In the genomic region with DNA sequence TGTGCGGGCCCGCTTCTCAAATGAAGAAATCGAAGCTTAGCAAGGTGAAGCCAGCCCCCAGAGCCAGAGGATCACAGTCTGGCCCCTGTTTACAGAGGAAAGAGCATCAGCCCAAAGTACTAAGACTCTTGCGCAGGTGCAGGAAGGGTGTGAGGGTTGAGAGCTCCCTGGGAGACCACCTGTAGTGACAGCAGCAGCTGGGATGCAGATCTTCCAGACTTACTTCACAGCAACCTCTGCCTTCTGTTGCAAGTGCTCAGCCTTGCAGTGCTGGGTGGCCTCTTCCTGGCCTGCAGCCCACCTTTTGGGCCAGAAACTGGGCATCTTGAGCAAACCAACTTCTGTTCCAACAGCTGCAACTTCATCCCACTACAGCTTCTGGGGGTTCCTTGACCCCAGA, we compare ENCODE assay signal across 14 cellular contexts. TPM values are rescaled to one million over a fixed set of nuclear protein-coding genes. Genes with fewer than 3 reads are reported as not detected.
DNase-seq lines count a peak whose midpoint lies in the region; ATAC-seq, FAIRE-seq and TF ChIP-seq lines count a peak whose summit lies in the region.
"Had no signal": no experiment of that assay in that cellular context is flagged by ENCODE, and none has a peak within 500 bp of the region (broad histone marks: within the 10 kb centered on the region; RNA-seq: fewer than 3 reads in every experiment).

No MANE protein-coding gene starts in this region.

- H2BK12ac ChIP-seq in H1 (ENCODE audit: low read depth, low read length), result no peak overlapping the region

- H3K9me3 Mint-ChIP-seq in activated T-cell treated with anti-CD3 and anti-CD28 coated beads, Interleukin-2, amount 50 U/mL, for 4 hours, result no peaks in the 10 kb centered on the region

- H3K79me2 ChIP-seq in H1 (ENCODE audit: control insufficient read depth in 1 of 2, insufficient read depth in 2 of 2, low read length in 2 of 2), result no peaks in the 10 kb centered on the region

- ATAC-seq in activated T-cell treated with anti-CD3 and anti-CD28 coated beads, Interleukin-2, amount 50 U/mL, for 4 hours, result no peak

- no peaks in the 10 kb centered on the region for H3K36me3 ChIP-seq in H1 (ENCODE audit: control insufficient read depth in 2 of 4, insufficient read depth in 4 of 4, low read length in 3 of 4)
- H3K36me3 ChIP-seq: heart left ventricle had no signal

- no peak overlapping the region; the same call in 1 of the 2 replicates for H4K8ac ChIP-seq in H1 (ENCODE audit: extremely low read depth, insufficient read depth, low read length)

- H2AK5ac ChIP-seq in H1 (ENCODE audit: low read depth, low read length), result no peak overlapping the region

- DNase-seq in activated T-cell treated with anti-CD3 and anti-CD28 coated beads, Interleukin-2, amount 50 U/mL, for 4 hours, result no peak
- DNase-seq in activated T-cell treated with anti-CD3 and anti-CD28 coated beads for 4 hours (no peak), NCI-H69 (lab: John Stamatoyannopoulos, UW) (peak; percentile 0), H1 (ENCODE audit: low read depth in 1 of 2, low spot score in 2 of 2) (no peak), retina (peak; percentile 9), NCI-H2029 (lab: John Stamatoyannopoulos, UW) (no peak), OCI-M1 (lab: John Stamatoyannopoulos, UW) (no peak), SHP77 treated with DMSO at 0.1 percent for 48 hours (lab: John Stamatoyannopoulos, UW) (no peak)
- DNase-seq: EL; KG1; NCI-H1694 treated with DMSO at 0.1 percent for 48 hours; stimulated activated CD4-positive, alpha-beta T cell treated with anti-CD3 and anti-CD28 coated beads, Interleukin-1b, Interleukin-23, amount 100 ng/mL, for 48 hours had no signal

- no peak overlapping the region for H4K91ac ChIP-seq in H1 (replicated peaks; ENCODE audit: insufficient read length, low read length)

- no peaks in the 10 kb centered on the region for H3K9me3 ChIP-seq in H1 (ENCODE audit: insufficient read depth in 2 of 2, low read depth in 1 of 2, low read length in 1 of 2)
- H3K9me3 ChIP-seq: heart left ventricle had no signal

- no peak for TF ChIP-seq CTCF in H1 (IDR thresholded peaks at IDR 0.05; ENCODE audit: control extremely low read depth in 1 of 3, insufficient read depth in 1 of 3, low read depth in 1 of 3, low read length in 3 of 3)

- H3K23ac ChIP-seq in H1 (ENCODE audit: insufficient read length), result no peak overlapping the region

- peaks cover 0 to 34% (median 27%) of the 10 kb centered on the region in 4 experiments; a peak in 6 of 7 replicates for H3K27me3 ChIP-seq in H1 (replicated peaks in 1 of 4; ENCODE audit: control insufficient read depth in 3 of 4, extremely low read depth in 1 of 4, insufficient read depth in 3 of 4, low read length in 3 of 4)

- peaks cover 6% of the 10 kb centered on the region for H3K4me1 Mint-ChIP-seq in activated T-cell treated with anti-CD3 and anti-CD28 coated beads, Interleukin-2, amount 50 U/mL, for 4 hours (ENCODE audit: low read depth)

- no peak overlapping the region for H2AFZ ChIP-seq in H1 (ENCODE audit: low read length)

- no peak overlapping the region for H3K9ac ChIP-seq in H1 (replicated peaks in 1 of 4; ENCODE audit: extremely low read depth in 1 of 4, low read depth in 3 of 4, low read length in 3 of 4)

- POLR2A ChIA-PET in H1 (lab: Charles Lee; ENCODE audit: partially characterized antibody), result interaction anchor here (1.1 to 2.0 kb wide), 4 partner anchors 8 to 85 kb away, joined by 3 to 7 read pairs (median 5); no protein-coding TSS in a partner anchor

- H3K27me3 Mint-ChIP-seq in activated T-cell treated with anti-CD3 and anti-CD28 coated beads, Interleukin-2, amount 50 U/mL, for 4 hours (ENCODE audit: low read depth), result peaks cover 47% of the 10 kb centered on the region

- H2BK5ac ChIP-seq in H1 (ENCODE audit: low read depth, low read length), result no peak overlapping the region

- 79% methylated on average over 4 of the region's 4 CpGs; no CpG with 5 or more reads in 1 of the 2 experiments for WGBS in H1 (ENCODE audit: extremely low coverage in 1 of 2, insufficient coverage in 1 of 2, insufficient read length in 1 of 2, insufficient replicate concordance in 2 of 2, low coverage in 1 of 2, low lambda C conversion rate in 2 of 2, missing lambda C conversion rate in 1 of 2), 2 experiments

- peaks cover 4 to 7% (median 5%) of the 10 kb centered on the region in 4 experiments; a peak in 5 of 7 replicates for H3K4me1 ChIP-seq in H1 (replicated peaks in 1 of 4; ENCODE audit: control insufficient read depth in 3 of 4, insufficient read depth in 4 of 4, low read length in 3 of 4)

- no peak overlapping the region for H3K4ac ChIP-seq in H1 (replicated peaks; ENCODE audit: insufficient read length, low read depth, low read length)

- no peak overlapping the region for H4K5ac ChIP-seq in H1 (ENCODE audit: insufficient read length, low read depth, low read length)

- TF ChIP-seq POLR2A in H1 (IDR thresholded peaks at IDR 0.05; ENCODE audit: control extremely low read depth in 1 of 2, low read depth in 2 of 2, low read length in 2 of 2), result no peak

- TF ChIP-seq RAD21 in H1 (IDR thresholded peaks at IDR 0.05 in 1 of 2, conservative IDR thresholded peaks at IDR 0.05 in 1 of 2; ENCODE audit: low read depth in 2 of 2, low read length in 2 of 2), result no peak

- CTCF ChIA-PET in H1 (lab: Charles Lee; ENCODE audit: partially characterized antibody), result interaction anchor here (0.8 to 2.9 kb wide), 7 partner anchors 14 to 92 kb away, joined by 3 to 14 read pairs (median 3); no protein-coding TSS in a partner anchor

- H4K20me1 ChIP-seq in H1 (replicated peaks in 1 of 2; ENCODE audit: control insufficient read depth in 1 of 2, insufficient read depth in 2 of 2, low read length in 2 of 2), result peaks cover 0 to 4% of the 10 kb centered on the region in 2 experiments

- H2BK120ac ChIP-seq in H1 (replicated peaks; ENCODE audit: low read depth, low read length), result no peak overlapping the region

- H3K4me2 ChIP-seq in H1 (ENCODE audit: insufficient read depth in 1 of 2, low read depth in 2 of 2, low read length in 2 of 2), result peak overlapping the region; percentile 85 to 97; a peak in 2 of 4 replicates

- H3K79me1 ChIP-seq in H1 (ENCODE audit: low read depth, low read length), result no peaks in the 10 kb centered on the region

- no peaks in the 10 kb centered on the region for H3K36me3 Mint-ChIP-seq in activated T-cell treated with anti-CD3 and anti-CD28 coated beads, Interleukin-2, amount 50 U/mL, for 4 hours (ENCODE audit: insufficient read depth)

- no peak overlapping the region for H3K56ac ChIP-seq in H1 (replicated peaks; ENCODE audit: insufficient read length, low read depth, low read length)

- no peak overlapping the region for H3K18ac ChIP-seq in H1 (ENCODE audit: extremely low read depth, low read length)

- no peak for TF ChIP-seq EP300 in H1 (IDR thresholded peaks at IDR 0.05; ENCODE audit: borderline replicate concordance in 1 of 2, low read depth in 2 of 2, low read length in 2 of 2)

- peak overlapping the region; percentile 22 for H3K4me3 Mint-ChIP-seq in activated T-cell treated with anti-CD3 and anti-CD28 coated beads, Interleukin-2, amount 50 U/mL, for 4 hours

- H3K14ac ChIP-seq in H1 (ENCODE audit: insufficient read length), result no peak overlapping the region

- no peak overlapping the region for H3K27ac ChIP-seq in H1 (ENCODE audit: low read depth, low read length)

- peak overlapping the region in 1 of 4 experiments; percentile 96; a peak in 1 of 8 replicates for H3K4me3 ChIP-seq in H1 (ENCODE audit: extremely low read depth in 1 of 4, insufficient read depth in 2 of 4, low read depth in 3 of 4, low read length in 4 of 4)

- FAIRE-seq in H1 (lab: Jason Lieb, UNC), result no peak

- H2BK15ac ChIP-seq in H1 (ENCODE audit: low read length), result no peak overlapping the region

- no peak overlapping the region for H2BK20ac ChIP-seq in H1 (ENCODE audit: low read length)

- H3K23me2 ChIP-seq in H1 (ENCODE audit: low read depth, low read length), result peaks cover 9% of the 10 kb centered on the region

TF ChIP-seq in H1, 55 proteins besides CTCF, POLR2A, EP300 and RAD21 (continues in another document):
- TF ChIP-seq KDM4A (IDR thresholded peaks at IDR 0.05; ENCODE audit: low read depth, low read length, severe bottlenecking) (no peak), CEBPB (IDR thresholded peaks at IDR 0.05; ENCODE audit: low read depth, low read length) (no peak), ATF2 (IDR thresholded peaks at IDR 0.05; ENCODE audit: low read length) (no peak), SIN3A (conservative IDR thresholded peaks at IDR 0.05 in 1 of 2, IDR thresholded peaks at IDR 0.05 in 1 of 2; ENCODE audit: low read depth in 1 of 2, low read length in 2 of 2) (no peak), BRCA1 (IDR thresholded peaks at IDR 0.05; ENCODE audit: low read depth, low read length) (no peak), POLR2AphosphoS5 (IDR thresholded peaks at IDR 0.05; ENCODE audit: low read depth, low read length) (no peak), YY1 (IDR thresholded peaks at IDR 0.05; ENCODE audit: low read depth, low read length) (no peak), TEAD4 (IDR thresholded peaks at IDR 0.05; ENCODE audit: low read depth, low read length) (no peak), GTF2F1 (IDR thresholded peaks at IDR 0.05; ENCODE audit: borderline replicate concordance, low read depth, low read length) (no peak), POU5F1 (IDR thresholded peaks at IDR 0.05; ENCODE audit: low read depth, low read length) (no peak), HDAC6 (IDR thresholded peaks at IDR 0.05; ENCODE audit: low read depth, low read length) (no peak), SP2 (IDR thresholded peaks at IDR 0.05; ENCODE audit: low read length) (no peak)

RNA-seq across cellular contexts. Expression of gene SPATA12, which starts 19.7 kb away (rescaled TPM):
- not detected for total RNA-seq in activated T-cell treated with anti-CD3 and anti-CD28 coated beads, Interleukin-2, amount 50 U/mL, for 4 hours
- total RNA-seq in H1 (2021; fragmentation: NEBNext Ultra II Directional; extraction: Animal tissue kit (Norgen Biotek cat#: 25700)), result 0.19 and 0.34 TPM in 2 replicates
- polyA plus RNA-seq in H1 (2011; rRNA removed), result 0.93 and 0.97 TPM in 2 replicates
- polyA plus RNA-seq in H1 (2011; cell fraction: cytosol; rRNA removed), result 1.2 TPM
- polyA plus RNA-seq in H1 (2011; cell fraction: nucleus; rRNA removed), result 0.37 TPM
- 0.59 to 0.94 TPM (median 0.87 TPM) in 4 replicates for polyA plus RNA-seq in H1 (2012, experiment 1 of 2)
- polyA plus RNA-seq in H1 (2012, experiment 2 of 2), result 0.42 TPM
- 0.83 TPM for polyA plus RNA-seq in H1 (2013, experiment 1 of 2)
- polyA plus RNA-seq in H1 (2013, experiment 2 of 2), result 0.83 TPM
- 1.3 and 1.6 TPM in 2 replicates for polyA minus RNA-seq in H1 (2011; rRNA and poly(A)+ RNA removed)
- polyA minus RNA-seq in H1 (2011; cell fraction: cytosol; rRNA and poly(A)+ RNA removed), result not detected
- 0.80 TPM for polyA minus RNA-seq in H1 (2011; cell fraction: nucleus; rRNA and poly(A)+ RNA removed)
- total RNA-seq: lung microvascular endothelial cell had no signal

Comparison
In these comparisons a context has a peak if more than half of its experiments do, and no peak if none do; other contexts are left out.
1. DNase-seq: peak in NCI-H69 (single experiment) and retina (single experiment); none in activated T-cell treated with anti-CD3 and anti-CD28 coated beads, Interleukin-2, amount 50 U/mL, for 4 hours (single experiment), activated T-cell treated with anti-CD3 and anti-CD28 coated beads for 4 hours (single experiment), H1 (0 of 2), NCI-H2029 (single experiment), OCI-M1 (single experiment) and SHP77 treated with DMSO at 0.1 percent for 48 hours (single experiment).